Comparison of ENCODE assay signal across 10 cellular contexts in the genomic region with DNA sequence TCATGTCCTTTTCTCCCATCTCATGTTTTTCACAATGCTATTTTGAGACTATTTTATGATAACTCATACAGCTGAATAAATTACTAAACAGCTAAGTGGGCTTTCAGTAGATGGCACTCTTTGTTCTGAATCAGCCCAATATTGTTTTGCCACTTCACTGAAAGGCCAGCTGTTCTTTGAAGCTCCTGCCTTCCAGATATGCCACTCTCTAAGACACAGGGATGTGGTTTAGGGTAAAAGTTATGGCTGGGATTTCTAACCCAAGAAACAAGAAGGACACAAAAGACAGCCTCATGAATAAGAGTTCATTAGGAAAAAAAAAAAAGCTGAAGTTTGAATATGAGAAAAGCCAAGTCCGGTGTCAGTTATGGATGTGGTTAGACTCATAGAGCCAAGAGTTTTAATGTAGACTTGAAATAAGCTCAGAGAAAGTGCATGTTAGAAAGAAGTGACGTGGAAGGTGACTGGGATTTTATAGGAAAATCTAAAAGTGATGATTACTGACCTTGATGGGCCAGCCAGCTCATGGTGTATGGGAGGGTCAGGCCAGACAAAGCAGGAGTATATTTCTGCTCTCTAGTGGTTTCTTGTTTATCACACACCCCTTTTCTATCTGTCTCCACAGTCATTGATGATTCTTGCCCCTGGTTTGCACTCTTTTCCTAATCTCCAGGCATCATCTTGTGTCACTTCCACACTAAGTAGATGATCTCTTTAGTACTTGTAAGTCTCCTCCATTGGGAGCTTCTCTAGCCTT.
DNase-seq lines count a peak whose midpoint lies in the region; ATAC-seq, FAIRE-seq and TF ChIP-seq lines count a peak whose summit lies in the region.
"Had no signal": no experiment of that assay in that cellular context is flagged by ENCODE, and none has a peak within 500 bp of the region (broad histone marks: within the 10 kb centered on the region; RNA-seq: fewer than 3 reads in every experiment).

No MANE protein-coding gene starts in this region.

- POLR2A ChIA-PET in activated CD8-positive, alpha-beta T cell treated with anti-CD3 and anti-CD28 coated beads, Interleukin-2, amount 10 ng/mL, durations not matched to agents 7 days and 5 days (lab: Charles Lee), result no interaction called here

- no peak for TF ChIP-seq EP300 in Ishikawa (IDR thresholded peaks at IDR 0.05; ENCODE audit: borderline replicate concordance)

- H3K27me3 ChIP-seq in bronchial epithelial cell (ENCODE audit: control insufficient read depth, insufficient read depth, low read length), result no peaks in the 10 kb centered on the region

- H3K4me3 Mint-ChIP-seq in activated CD8-positive, alpha-beta T cell treated with anti-CD3 and anti-CD28 coated beads, Interleukin-2, amount 10 ng/mL, durations not matched to agents 7 days and 5 days, result no peak overlapping the region
- H3K4me3 Mint-ChIP-seq: stimulated activated naive B cell treated with anti-CD40 and anti-IgM and Interleukin-4, amounts not matched to agents 10 μg/mL and 1 μg/mL and 100 μg/mL, for 72 hours had no signal

- no peaks in the 10 kb centered on the region for H3K27me3 Mint-ChIP-seq in activated CD8-positive, alpha-beta T cell treated with anti-CD3 and anti-CD28 coated beads, Interleukin-2, amount 10 ng/mL, durations not matched to agents 7 days and 5 days (ENCODE audit: low read depth)
- H3K27me3 Mint-ChIP-seq: stimulated activated naive B cell treated with anti-CD40 and anti-IgM and Interleukin-4, amounts not matched to agents 10 μg/mL and 1 μg/mL and 100 μg/mL, for 72 hours had no signal

- peak; percentile 13 for TF ChIP-seq CTCF in bronchial epithelial cell (IDR thresholded peaks at IDR 0.05; ENCODE audit: insufficient read depth, low read length, severe bottlenecking)

- H3K36me3 ChIP-seq in bronchial epithelial cell (ENCODE audit: control insufficient read depth, insufficient read depth, low read length), result no peaks in the 10 kb centered on the region

- peak; percentile 2 for DNase-seq in Caki2 (ENCODE audit: low read depth)
- DNase-seq in bronchial epithelial cell (ENCODE audit: low read depth), result peak; percentile 35
- DNase-seq in midbrain (lab: John Stamatoyannopoulos, UW), result peak; percentile 10
- DNase-seq in ACHN, result no peak
- no peak for DNase-seq in activated T-cell treated with anti-CD3 and anti-CD28 coated beads, Interleukin-2, amount 50 U/mL, for 48 hours
- DNase-seq in cerebellar cortex (ENCODE audit: low spot score), result no peak
- DNase-seq in activated CD8-positive, alpha-beta T cell treated with anti-CD3 and anti-CD28 coated beads, Interleukin-2, amount 10 ng/mL, durations not matched to agents 7 days and 5 days, result no peak
- DNase-seq: kidney glomerular epithelial cell; stimulated activated naive B cell treated with anti-CD40 and anti-IgM and Interleukin-4, amounts not matched to agents 10 μg/mL and 1 μg/mL and 100 μg/mL, for 72 hours had no signal

- no peaks in the 10 kb centered on the region for H3K4me1 Mint-ChIP-seq in activated CD8-positive, alpha-beta T cell treated with anti-CD3 and anti-CD28 coated beads, Interleukin-2, amount 10 ng/mL, durations not matched to agents 7 days and 5 days (ENCODE audit: low read depth)
- H3K4me1 Mint-ChIP-seq: stimulated activated naive B cell treated with anti-CD40 and anti-IgM and Interleukin-4, amounts not matched to agents 10 μg/mL and 1 μg/mL and 100 μg/mL, for 72 hours had no signal

- no peak for FAIRE-seq in bronchial epithelial cell (lab: Jason Lieb, UNC)

- in situ Hi-C loops in Caki2 (cut with HindIII; ENCODE audit: low pct_unique_long_range_greater_than_20kb, low sequenced_read_pairs), result no loop called here
- in situ Hi-C loops in ACHN (cut with HindIII; ENCODE audit: low pct_ligation_motif_present, low pct_unique_long_range_greater_than_20kb, low sequenced_read_pairs), result no loop called here

- H3K4me3 ChIP-seq in bronchial epithelial cell (ENCODE audit: low read depth, low read length), result no peak overlapping the region

- no peak for ATAC-seq in activated CD8-positive, alpha-beta T cell treated with anti-CD3 and anti-CD28 coated beads, Interleukin-2, amount 10 ng/mL, durations not matched to agents 7 days and 5 days
- ATAC-seq: stimulated activated naive B cell treated with anti-CD40 and anti-IgM and Interleukin-4, amounts not matched to agents 10 μg/mL and 1 μg/mL and 100 μg/mL, for 72 hours had no signal

- H3K9me3 Mint-ChIP-seq in activated CD8-positive, alpha-beta T cell treated with anti-CD3 and anti-CD28 coated beads, Interleukin-2, amount 10 ng/mL, durations not matched to agents 7 days and 5 days (ENCODE audit: insufficient read depth), result no peaks in the 10 kb centered on the region

- peak; percentile 62 for TF ChIP-seq RAD21 in Ishikawa (IDR thresholded peaks at IDR 0.05; ENCODE audit: low read depth)

- no peaks in the 10 kb centered on the region for H3K36me3 Mint-ChIP-seq in activated CD8-positive, alpha-beta T cell treated with anti-CD3 and anti-CD28 coated beads, Interleukin-2, amount 10 ng/mL, durations not matched to agents 7 days and 5 days (ENCODE audit: low read depth)
- H3K36me3 Mint-ChIP-seq: stimulated activated naive B cell treated with anti-CD40 and anti-IgM and Interleukin-4, amounts not matched to agents 10 μg/mL and 1 μg/mL and 100 μg/mL, for 72 hours had no signal

- CTCF ChIA-PET in activated CD8-positive, alpha-beta T cell treated with anti-CD3 and anti-CD28 coated beads, Interleukin-2, amount 10 ng/mL, durations not matched to agents 7 days and 5 days (lab: Charles Lee), result no interaction called here

- no peak overlapping the region for H3K27ac Mint-ChIP-seq in activated CD8-positive, alpha-beta T cell treated with anti-CD3 and anti-CD28 coated beads, Interleukin-2, amount 10 ng/mL, durations not matched to agents 7 days and 5 days
- H3K27ac Mint-ChIP-seq: stimulated activated naive B cell treated with anti-CD40 and anti-IgM and Interleukin-4, amounts not matched to agents 10 μg/mL and 1 μg/mL and 100 μg/mL, for 72 hours had no signal

TF ChIP-seq in Ishikawa, 13 proteins besides CTCF, POLR2A, EP300 and RAD21:
- TF ChIP-seq YY1 (IDR thresholded peaks at IDR 0.05; ENCODE audit: low read depth), result no peak
- TF ChIP-seq TAF1 (IDR thresholded peaks at IDR 0.05; ENCODE audit: low read depth), result no peak
- no peak for TF ChIP-seq CEBPB (IDR thresholded peaks at IDR 0.05)
- TF ChIP-seq, protein P1, sequence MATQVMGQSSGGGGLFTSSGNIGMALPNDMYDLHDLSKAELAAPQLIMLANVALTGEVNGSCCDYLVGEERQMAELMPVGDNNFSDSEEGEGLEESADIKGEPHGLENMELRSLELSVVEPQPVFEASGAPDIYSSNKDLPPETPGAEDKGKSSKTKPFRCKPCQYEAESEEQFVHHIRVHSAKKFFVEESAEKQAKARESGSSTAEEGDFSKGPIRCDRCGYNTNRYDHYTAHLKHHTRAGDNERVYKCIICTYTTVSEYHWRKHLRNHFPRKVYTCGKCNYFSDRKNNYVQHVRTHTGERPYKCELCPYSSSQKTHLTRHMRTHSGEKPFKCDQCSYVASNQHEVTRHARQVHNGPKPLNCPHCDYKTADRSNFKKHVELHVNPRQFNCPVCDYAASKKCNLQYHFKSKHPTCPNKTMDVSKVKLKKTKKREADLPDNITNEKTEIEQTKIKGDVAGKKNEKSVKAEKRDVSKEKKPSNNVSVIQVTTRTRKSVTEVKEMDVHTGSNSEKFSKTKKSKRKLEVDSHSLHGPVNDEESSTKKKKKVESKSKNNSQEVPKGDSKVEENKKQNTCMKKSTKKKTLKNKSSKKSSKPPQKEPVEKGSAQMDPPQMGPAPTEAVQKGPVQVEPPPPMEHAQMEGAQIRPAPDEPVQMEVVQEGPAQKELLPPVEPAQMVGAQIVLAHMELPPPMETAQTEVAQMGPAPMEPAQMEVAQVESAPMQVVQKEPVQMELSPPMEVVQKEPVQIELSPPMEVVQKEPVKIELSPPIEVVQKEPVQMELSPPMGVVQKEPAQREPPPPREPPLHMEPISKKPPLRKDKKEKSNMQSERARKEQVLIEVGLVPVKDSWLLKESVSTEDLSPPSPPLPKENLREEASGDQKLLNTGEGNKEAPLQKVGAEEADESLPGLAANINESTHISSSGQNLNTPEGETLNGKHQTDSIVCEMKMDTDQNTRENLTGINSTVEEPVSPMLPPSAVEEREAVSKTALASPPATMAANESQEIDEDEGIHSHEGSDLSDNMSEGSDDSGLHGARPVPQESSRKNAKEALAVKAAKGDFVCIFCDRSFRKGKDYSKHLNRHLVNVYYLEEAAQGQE (IDR thresholded peaks at IDR 0.05; ENCODE audit: low read depth), result no peak
- no peak for TF ChIP-seq FOXM1 (IDR thresholded peaks at IDR 0.05; ENCODE audit: borderline replicate concordance, low read depth)
- TF ChIP-seq, protein P2, sequence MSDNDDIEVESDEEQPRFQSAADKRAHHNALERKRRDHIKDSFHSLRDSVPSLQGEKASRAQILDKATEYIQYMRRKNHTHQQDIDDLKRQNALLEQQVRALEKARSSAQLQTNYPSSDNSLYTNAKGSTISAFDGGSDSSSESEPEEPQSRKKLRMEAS (IDR thresholded peaks at IDR 0.05), result no peak
TF ChIP-seq in Ishikawa: peak in this region for 0.

Comparison
In these comparisons a context has a peak if more than half of its experiments do, and no peak if none do; other contexts are left out.
1. DNase-seq: peak in Caki2 (single experiment), bronchial epithelial cell (single experiment) and midbrain (single experiment); none in ACHN (single experiment), activated T-cell treated with anti-CD3 and anti-CD28 coated beads, Interleukin-2, amount 50 U/mL, for 48 hours (0 of 2), cerebellar cortex (single experiment) and activated CD8-positive, alpha-beta T cell treated with anti-CD3 and anti-CD28 coated beads, Interleukin-2, amount 10 ng/mL, durations not matched to agents 7 days and 5 days (single experiment).